ENCODE assay signal across 21 cellular contexts in the genomic region with DNA sequence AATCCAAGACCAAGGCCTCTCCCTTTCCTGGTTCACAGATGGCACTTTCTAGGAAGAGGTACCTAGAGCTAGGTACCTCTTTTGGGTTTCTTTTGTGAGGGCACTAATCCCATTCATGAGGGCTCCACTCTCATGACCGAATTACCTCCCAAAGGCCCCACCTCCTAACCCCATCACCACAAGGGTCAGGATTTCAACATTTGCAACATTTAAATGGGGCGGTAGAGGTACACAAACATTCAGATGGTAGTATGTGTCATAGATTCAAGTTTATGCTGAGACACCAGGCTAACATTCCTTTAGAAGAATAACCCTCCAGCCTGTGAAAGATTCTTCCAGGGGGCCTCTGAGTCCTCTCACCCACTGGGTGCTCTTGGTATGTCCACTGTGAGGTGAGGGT.
DNase-seq lines count a peak whose midpoint lies in the region; ATAC-seq and TF ChIP-seq lines count a peak whose summit lies in the region.
"Had no signal": no experiment of that assay in that cellular context is flagged by ENCODE, and none has a peak within 500 bp of the region (broad histone marks: within the 10 kb centered on the region; RNA-seq: fewer than 3 reads in every experiment).

No MANE protein-coding gene starts in this region.

- ATAC-seq in activated B cell treated with CpG ODN at 0.5 μM for 24 hours (ENCODE audit: low read depth) (no peak), GM19397 (IDR thresholded peaks at IDR 0.05; ENCODE audit: unreplicated experiment) (no peak)
- ATAC-seq in naive thymus-derived CD4-positive, alpha-beta T cell = no peak
- ATAC-seq: pancreas had no signal

- no peaks in the 10 kb centered on the region for H3K27me3 Mint-ChIP-seq in activated B cell treated with CpG ODN at 0.5 μM for 24 hours
- no peaks in the 10 kb centered on the region for H3K27me3 Mint-ChIP-seq in naive thymus-derived CD4-positive, alpha-beta T cell
- H3K27me3 Mint-ChIP-seq: central memory CD8-positive, alpha-beta T cell had no signal

- H3K9me3 Mint-ChIP-seq in activated B cell treated with CpG ODN at 0.5 μM for 24 hours = no peaks in the 10 kb centered on the region
- peaks cover 0 to 4% (median 0%) of the 10 kb centered on the region in 11 donors for H3K9me3 Mint-ChIP-seq in naive thymus-derived CD4-positive, alpha-beta T cell
- H3K9me3 Mint-ChIP-seq: central memory CD8-positive, alpha-beta T cell; H9 had no signal

- CTCF ChIA-PET in activated B cell treated with CpG ODN at 0.5 μM for 24 hours (lab: Charles Lee) = no interaction called here
- CTCF ChIA-PET in naive thymus-derived CD4-positive, alpha-beta T cell (lab: Charles Lee) = no interaction called here

- WGBS in esophagus squamous epithelium, 2 donors = 86 to 92% methylated on average over 2 of the region's 2 CpGs

- no peaks in the 10 kb centered on the region for H3K36me3 ChIP-seq in fibroblast of lung (ENCODE audit: control insufficient read depth, insufficient read depth, low read length)
- no peaks in the 10 kb centered on the region for H3K36me3 ChIP-seq in naive thymus-derived CD4-positive, alpha-beta T cell (ENCODE audit: control insufficient read depth in 2 of 3, insufficient read depth in 3 of 3, low read length in 3 of 3)
- no peaks in the 10 kb centered on the region for H3K36me3 ChIP-seq in esophagus squamous epithelium
- H3K36me3 ChIP-seq: adrenal gland, pancreas, Peyer's patch had no signal

- H3K4me2 ChIP-seq in fibroblast of lung (ENCODE audit: extremely low read depth, insufficient read depth, low read length) = no peak overlapping the region

- H3K4me3 Mint-ChIP-seq in activated B cell treated with CpG ODN at 0.5 μM for 24 hours = no peak overlapping the region
- H3K4me3 Mint-ChIP-seq in naive thymus-derived CD4-positive, alpha-beta T cell = no peak overlapping the region
- H3K4me3 Mint-ChIP-seq: central memory CD8-positive, alpha-beta T cell; H9 had no signal

- no peak for TF ChIP-seq POLR2A in esophagus squamous epithelium (IDR thresholded peaks at IDR 0.05)

- no peak overlapping the region for H2AFZ ChIP-seq in fibroblast of lung (ENCODE audit: low read length)

- no peak overlapping the region for H3K4me3 ChIP-seq in fibroblast of lung (replicated peaks in 1 of 4; ENCODE audit: control extremely low read depth in 1 of 4, insufficient read depth in 1 of 4, low read depth in 3 of 4, low read length in 4 of 4)
- H3K4me3 ChIP-seq in naive thymus-derived CD4-positive, alpha-beta T cell (ENCODE audit: low read length) = no peak overlapping the region
- H3K4me3 ChIP-seq in esophagus squamous epithelium = no peak overlapping the region
- H3K4me3 ChIP-seq: adrenal gland, dorsolateral prefrontal cortex, pancreas, Peyer's patch had no signal

- H3K4me1 ChIP-seq in fibroblast of lung (ENCODE audit: control insufficient read depth, extremely low read depth, insufficient read depth, low read length) (no peaks in the 10 kb centered on the region), esophagus squamous epithelium (peaks cover 0 to 11% (median 0%) of the 10 kb centered on the region in 3 donors)
- H3K4me1 ChIP-seq in naive thymus-derived CD4-positive, alpha-beta T cell (ENCODE audit: control insufficient read depth in 2 of 2, insufficient read depth in 2 of 2, low read length in 2 of 2) = peaks cover 0 to 17% of the 10 kb centered on the region in 2 donors
- H3K4me1 ChIP-seq: Peyer's patch had no signal

- H3K36me3 Mint-ChIP-seq in activated B cell treated with CpG ODN at 0.5 μM for 24 hours (ENCODE audit: low read depth) = peaks cover 8% of the 10 kb centered on the region
- peaks cover 0 to 17% (median 10%) of the 10 kb centered on the region in 5 donors for H3K36me3 Mint-ChIP-seq in naive thymus-derived CD4-positive, alpha-beta T cell

- peaks cover 44% of the 10 kb centered on the region for H3K4me1 Mint-ChIP-seq in activated B cell treated with CpG ODN at 0.5 μM for 24 hours
- H3K4me1 Mint-ChIP-seq in naive thymus-derived CD4-positive, alpha-beta T cell = peaks cover 23 to 63% (median 51%) of the 10 kb centered on the region in 7 donors

- intact Hi-C loops in activated B cell treated with CpG ODN at 0.5 μM for 24 hours (cut with micrococcal nuclease) = no loop called here
- intact Hi-C loops in naive thymus-derived CD4-positive, alpha-beta T cell (cut with micrococcal nuclease) = loop anchor here in 1 of 2 donors (5.0 kb wide), 1 partner anchor 63 kb away; no protein-coding TSS in a partner anchor
- intact Hi-C loops in esophagus squamous epithelium (cut with DNase I) = no loop called here

- H3K9me3 ChIP-seq in fibroblast of lung (ENCODE audit: control insufficient read depth, insufficient read depth, low read depth, low read length) (no peaks in the 10 kb centered on the region), esophagus squamous epithelium (no peaks in the 10 kb centered on the region)
- H3K9me3 ChIP-seq in naive thymus-derived CD4-positive, alpha-beta T cell (ENCODE audit: control insufficient read depth in 2 of 3, low read length in 3 of 3) = no peaks in the 10 kb centered on the region
- H3K9me3 ChIP-seq: adrenal gland, pancreas, Peyer's patch had no signal

- no peak overlapping the region for H3K27ac ChIP-seq in fibroblast of lung (ENCODE audit: insufficient read depth, low read length)
- peak overlapping the region; percentile 4 for H3K27ac ChIP-seq in naive thymus-derived CD4-positive, alpha-beta T cell (ENCODE audit: low read depth, low read length)
- H3K27ac ChIP-seq in esophagus squamous epithelium = no peak overlapping the region
- no peak overlapping the region for H3K27ac ChIP-seq in substantia nigra (ENCODE audit: low read depth, low read length, poor library complexity, severe bottlenecking)
- H3K27ac ChIP-seq: adrenal gland, dorsolateral prefrontal cortex, pancreas, Peyer's patch had no signal

- H4K20me1 ChIP-seq in fibroblast of lung (ENCODE audit: control insufficient read depth, extremely low read depth, insufficient read depth, low read length) = no peaks in the 10 kb centered on the region

- TF ChIP-seq CTCF in activated B cell treated with CpG ODN at 0.5 μM for 24 hours (IDR thresholded peaks at IDR 0.05) (no peak), fibroblast of lung (conservative IDR thresholded peaks at IDR 0.05 in 1 of 2, IDR thresholded peaks at IDR 0.05 in 1 of 2; ENCODE audit: low read depth in 1 of 2, low read length in 2 of 2) (no peak), esophagus squamous epithelium (IDR thresholded peaks at IDR 0.05) (no peak)

- DNase-seq in EL (peak; percentile 34), activated B cell treated with CpG ODN at 0.5 μM for 24 hours (no peak), fibroblast of lung (ENCODE audit: low read depth in 2 of 2) (peak; percentile 42 to 58), esophagus squamous epithelium (lab: John Stamatoyannopoulos, UW) (no peak), substantia nigra (lab: John Stamatoyannopoulos, UW) (no peak)
- no peak for DNase-seq in naive thymus-derived CD4-positive, alpha-beta T cell
- no peak for DNase-seq in effector CD4-positive, alpha-beta T cell
- DNase-seq: ACHN; activated CD8-positive, alpha-beta memory T cell treated with anti-CD3 and anti-CD28 coated beads, Interleukin-2, amount 50 U/mL, for 4 hours; activated effector memory CD4-positive, alpha-beta T cell treated with Interleukin-2 at 50 U/mL for 16 hours; adrenal gland; C1 segment of cervical spinal cord; dorsolateral prefrontal cortex; H9; NCI-H146; NCI-H524; pancreas; Peyer's patch; stimulated activated CD4-positive, alpha-beta T cell treated with anti-CD3 and anti-CD28 coated beads, Interleukin-15, amount 100 ng/mL, for 24 hours had no signal

- H3K9ac ChIP-seq in fibroblast of lung (ENCODE audit: insufficient read depth, low read length) = no peak overlapping the region

- POLR2A ChIA-PET in activated B cell treated with CpG ODN at 0.5 μM for 24 hours (lab: Charles Lee) = interaction anchor here (1.3 kb wide), 1 partner anchor 118 kb away, joined by 3 read pairs; no protein-coding TSS in a partner anchor
- POLR2A ChIA-PET in naive thymus-derived CD4-positive, alpha-beta T cell (lab: Charles Lee) = interaction anchor here (1.3 kb wide), 1 partner anchor 355 kb away, joined by 3 read pairs; no protein-coding TSS in a partner anchor

- H3K27me3 ChIP-seq in fibroblast of lung (ENCODE audit: control insufficient read depth, insufficient read depth, low read length) (no peaks in the 10 kb centered on the region), esophagus squamous epithelium (no peaks in the 10 kb centered on the region)
- no peaks in the 10 kb centered on the region for H3K27me3 ChIP-seq in naive thymus-derived CD4-positive, alpha-beta T cell (ENCODE audit: control insufficient read depth in 2 of 2, insufficient read depth in 2 of 2, low read length in 2 of 2)
- H3K27me3 ChIP-seq: adrenal gland, dorsolateral prefrontal cortex, pancreas, Peyer's patch had no signal

- peak overlapping the region; percentile 7 for H3K27ac Mint-ChIP-seq in activated B cell treated with CpG ODN at 0.5 μM for 24 hours
- H3K27ac Mint-ChIP-seq in naive thymus-derived CD4-positive, alpha-beta T cell = peak overlapping the region in 6 of 9 donors; percentile 4 to 84 (median 54)

- H3K79me2 ChIP-seq in fibroblast of lung (ENCODE audit: control insufficient read depth, insufficient read depth, low read length) = no peaks in the 10 kb centered on the region

Comparison
In these comparisons a context has a peak if more than half of its experiments do, and no peak if none do; other contexts are left out.
1. DNase-seq: peak in EL (single experiment) and fibroblast of lung (2 of 2); none in activated B cell treated with CpG ODN at 0.5 μM for 24 hours (single experiment), naive thymus-derived CD4-positive, alpha-beta T cell (0 of 9), esophagus squamous epithelium (single experiment), substantia nigra (0 of 49) and effector CD4-positive, alpha-beta T cell (single experiment).